ENCODE assay signal across 17 cellular contexts in the genomic region with DNA sequence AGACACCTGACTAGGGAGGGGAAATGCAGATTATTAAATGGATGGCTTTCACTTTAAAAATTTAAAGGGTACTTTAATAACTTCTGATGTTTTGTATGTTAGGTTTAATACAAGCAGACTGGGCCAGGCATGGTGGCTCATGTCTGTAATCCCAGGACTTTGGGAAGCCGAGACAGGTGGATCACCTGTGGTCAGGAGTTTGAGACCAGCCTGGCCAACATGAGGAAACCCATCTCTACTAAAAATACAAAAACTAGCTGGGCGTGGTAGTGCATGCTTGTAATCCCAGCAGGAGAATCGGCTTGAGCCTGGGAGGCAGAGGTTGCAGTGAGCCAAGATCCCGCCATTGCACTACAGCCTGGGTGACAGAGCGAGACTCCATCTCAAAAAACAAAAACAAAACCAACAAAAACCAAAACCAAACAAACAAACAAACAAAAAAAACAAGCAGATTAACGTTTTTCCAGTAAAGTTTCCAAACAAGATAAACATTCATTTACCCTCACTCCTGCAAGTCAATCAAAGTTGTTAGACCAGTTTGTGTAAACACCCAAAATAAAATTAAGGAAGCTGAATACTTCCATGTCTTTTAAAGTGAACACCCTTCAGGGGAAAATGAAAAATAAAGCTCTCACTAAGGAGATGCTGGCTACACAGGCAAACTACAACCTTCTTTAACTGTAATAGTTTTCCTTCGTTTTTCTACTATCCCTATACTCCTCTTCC. TPM values are rescaled to one million over a fixed set of nuclear protein-coding genes. Genes with fewer than 3 reads are reported as not detected.
DNase-seq lines count a peak whose midpoint lies in the region; ATAC-seq and TF ChIP-seq lines count a peak whose summit lies in the region.
"Had no signal": no experiment of that assay in that cellular context is flagged by ENCODE, and none has a peak within 500 bp of the region (broad histone marks: within the 10 kb centered on the region; RNA-seq: fewer than 3 reads in every experiment).

No MANE protein-coding gene starts in this region.

- H3K36me3 ChIP-seq in SK-N-MC (ENCODE audit: insufficient read depth, low read length) (peaks cover 61% of the 10 kb centered on the region), hepatocyte (replicated peaks; ENCODE audit: insufficient read depth, low read depth) (no peaks in the 10 kb centered on the region)

- no peaks in the 10 kb centered on the region for H3K27me3 Mint-ChIP-seq in type B pancreatic cell
- H3K27me3 Mint-ChIP-seq: natural killer cell treated with Interleukin-12 subunit alpha and Interleukin-12 subunit beta and Interleukin-15 and Interleukin-18, amount 100 ng/mL, for 72 hours; stimulated activated naive CD8-positive, alpha-beta T cell treated with anti-CD3 and anti-CD28 coated beads, Interleukin-15, amount 100 ng/mL, for 72 hours had no signal

- no peak overlapping the region for H2AFZ ChIP-seq in hepatocyte

- no peaks in the 10 kb centered on the region for H3K9me2 ChIP-seq in hepatocyte (replicated peaks; ENCODE audit: insufficient read depth)

- H4K20me1 ChIP-seq in hepatocyte (ENCODE audit: insufficient read depth, poor library complexity, severe bottlenecking): peaks cover 67% of the 10 kb centered on the region

- DNase-seq in activated naive CD4-positive, alpha-beta T cell treated with anti-CD3 and anti-CD28 coated beads, Interleukin-2, amount 50 U/mL, for 72 hours (ENCODE audit: low spot score in 2 of 2): no peak
- no peak for DNase-seq in activated naive CD4-positive, alpha-beta T cell treated with anti-CD3 and anti-CD28 coated beads, Interleukin-2, amount 50 U/mL, for 16 hours
- no peak for DNase-seq in SK-N-MC (ENCODE audit: low read depth, low spot score)
- DNase-seq in hepatocyte (ENCODE audit: low spot score): no peak
- no peak for DNase-seq in type B pancreatic cell (ENCODE audit: extremely low spot score, unreplicated experiment)
- no peak for DNase-seq in NCI-H446 treated with DMSO at 0.1 percent for 48 hours (lab: John Stamatoyannopoulos, UW)
- no peak for DNase-seq in NCI-H1105 (lab: John Stamatoyannopoulos, UW)
- DNase-seq in NCI-H524 treated with DMSO at 0.1 percent for 48 hours (lab: John Stamatoyannopoulos, UW): no peak
- DNase-seq: activated gamma-delta T cell treated with Interleukin-2 at 50 U/mL for 16 hours; anterior cingulate cortex; GF-D8; NCI-H1436; psoas muscle; small intestine; stimulated activated CD4-positive, alpha-beta T cell treated with anti-CD3 and anti-CD28 coated beads, Interleukin-4, amount 100 ng/mL, for 1 hour; stimulated activated naive CD8-positive, alpha-beta T cell treated with anti-CD3 and anti-CD28 coated beads, Interleukin-15, amount 100 ng/mL, for 72 hours had no signal

- no peak overlapping the region for H3K9ac ChIP-seq in SK-N-MC (ENCODE audit: insufficient read length)

- H3K27ac Mint-ChIP-seq in activated naive CD4-positive, alpha-beta T cell treated with anti-CD3 and anti-CD28 coated beads, Interleukin-2, amount 50 U/mL, for 72 hours: peak overlapping the region; percentile 22 to 34
- peak overlapping the region; percentile 78 for H3K27ac Mint-ChIP-seq in type B pancreatic cell

- peaks cover 16% of the 10 kb centered on the region for H3K4me1 ChIP-seq in hepatocyte (ENCODE audit: insufficient read depth)

- no peak for ATAC-seq in activated naive CD4-positive, alpha-beta T cell treated with anti-CD3 and anti-CD28 coated beads, Interleukin-2, amount 50 U/mL, for 72 hours
- ATAC-seq: natural killer cell treated with Interleukin-12 subunit alpha and Interleukin-12 subunit beta and Interleukin-15 and Interleukin-18, amount 100 ng/mL, for 72 hours; psoas muscle; stimulated activated naive CD8-positive, alpha-beta T cell treated with anti-CD3 and anti-CD28 coated beads, Interleukin-15, amount 100 ng/mL, for 72 hours had no signal

- H3K4me1 Mint-ChIP-seq in type B pancreatic cell (ENCODE audit: unreplicated experiment): peaks cover 20% of the 10 kb centered on the region

- 0 out of 2 replicates have a peak overlapping the region, but pooled peaks have one; percentile 31 for H3K27ac ChIP-seq in SK-N-MC
- H3K27ac ChIP-seq in hepatocyte: peak overlapping the region; percentile 16
- H3K27ac ChIP-seq: psoas muscle had no signal

- H3K9me3 ChIP-seq in SK-N-MC (ENCODE audit: low read depth, low read length) (no peaks in the 10 kb centered on the region), hepatocyte (ENCODE audit: low read depth) (no peaks in the 10 kb centered on the region)
- H3K9me3 ChIP-seq: psoas muscle had no signal

- 68% methylated on average over 7 of the region's 7 CpGs for WGBS in hepatocyte (ENCODE audit: low lambda C conversion rate, missing lambda C conversion rate)

- no peaks in the 10 kb centered on the region for H3K9me3 Mint-ChIP-seq in activated naive CD4-positive, alpha-beta T cell treated with anti-CD3 and anti-CD28 coated beads, Interleukin-2, amount 50 U/mL, for 72 hours
- H3K9me3 Mint-ChIP-seq in type B pancreatic cell: no peaks in the 10 kb centered on the region
- H3K9me3 Mint-ChIP-seq: natural killer cell treated with Interleukin-12 subunit alpha and Interleukin-12 subunit beta and Interleukin-15 and Interleukin-18, amount 100 ng/mL, for 72 hours; stimulated activated naive CD8-positive, alpha-beta T cell treated with anti-CD3 and anti-CD28 coated beads, Interleukin-15, amount 100 ng/mL, for 72 hours had no signal

- H3K4me3 ChIP-seq in SK-N-MC (no peak overlapping the region), hepatocyte (no peak overlapping the region)
- H3K4me3 ChIP-seq: psoas muscle had no signal

- TF ChIP-seq CTCF in hepatocyte (IDR thresholded peaks at IDR 0.05; ENCODE audit: poor library complexity): no peak
- no peak for TF ChIP-seq CTCF in type B pancreatic cell (conservative IDR thresholded peaks at IDR 0.05)

- peaks cover 95% of the 10 kb centered on the region for H3K79me2 ChIP-seq in hepatocyte

- no peak overlapping the region for H3K4me3 Mint-ChIP-seq in type B pancreatic cell
- H3K4me3 Mint-ChIP-seq: natural killer cell treated with Interleukin-12 subunit alpha and Interleukin-12 subunit beta and Interleukin-15 and Interleukin-18, amount 100 ng/mL, for 72 hours; stimulated activated naive CD8-positive, alpha-beta T cell treated with anti-CD3 and anti-CD28 coated beads, Interleukin-15, amount 100 ng/mL, for 72 hours had no signal

- H3K27me3 ChIP-seq in hepatocyte: no peaks in the 10 kb centered on the region

- H3K4me2 ChIP-seq in hepatocyte: peak overlapping the region; percentile 1

- peaks cover 0 to 6% of the 10 kb centered on the region in 2 donors for H3K36me3 Mint-ChIP-seq in activated naive CD4-positive, alpha-beta T cell treated with anti-CD3 and anti-CD28 coated beads, Interleukin-2, amount 50 U/mL, for 72 hours
- H3K36me3 Mint-ChIP-seq in type B pancreatic cell: peaks cover 30% of the 10 kb centered on the region
- H3K36me3 Mint-ChIP-seq: natural killer cell treated with Interleukin-12 subunit alpha and Interleukin-12 subunit beta and Interleukin-15 and Interleukin-18, amount 100 ng/mL, for 72 hours had no signal

RNA-seq across cellular contexts. Expression of gene ETF1, which starts 14.1 kb away (rescaled TPM):
- total RNA-seq in activated naive CD4-positive, alpha-beta T cell treated with anti-CD3 and anti-CD28 coated beads, Interleukin-2, amount 50 U/mL, for 72 hours: 100 to 1,000 TPM; 109 to 120 TPM
- total RNA-seq in hepatocyte: 90.5 and 93.3 TPM in 2 replicates
- 35.3 and 42.6 TPM in 2 replicates for polyA plus RNA-seq in hepatocyte
- total RNA-seq in type B pancreatic cell (ENCODE audit: low replicate concordance): 80.0 and 94.8 TPM in 2 replicates

RNA-seq across cellular contexts. Expression of gene HSPA9, which starts 46.3 kb away (rescaled TPM):
- 100 to 1,000 TPM; 346 to 393 TPM for total RNA-seq in activated naive CD4-positive, alpha-beta T cell treated with anti-CD3 and anti-CD28 coated beads, Interleukin-2, amount 50 U/mL, for 72 hours
- 383 and 429 TPM in 2 replicates for total RNA-seq in hepatocyte
- 211 and 212 TPM in 2 replicates for polyA plus RNA-seq in hepatocyte
- total RNA-seq in type B pancreatic cell (ENCODE audit: low replicate concordance): 238 and 252 TPM in 2 replicates
